In the genomic region with DNA sequence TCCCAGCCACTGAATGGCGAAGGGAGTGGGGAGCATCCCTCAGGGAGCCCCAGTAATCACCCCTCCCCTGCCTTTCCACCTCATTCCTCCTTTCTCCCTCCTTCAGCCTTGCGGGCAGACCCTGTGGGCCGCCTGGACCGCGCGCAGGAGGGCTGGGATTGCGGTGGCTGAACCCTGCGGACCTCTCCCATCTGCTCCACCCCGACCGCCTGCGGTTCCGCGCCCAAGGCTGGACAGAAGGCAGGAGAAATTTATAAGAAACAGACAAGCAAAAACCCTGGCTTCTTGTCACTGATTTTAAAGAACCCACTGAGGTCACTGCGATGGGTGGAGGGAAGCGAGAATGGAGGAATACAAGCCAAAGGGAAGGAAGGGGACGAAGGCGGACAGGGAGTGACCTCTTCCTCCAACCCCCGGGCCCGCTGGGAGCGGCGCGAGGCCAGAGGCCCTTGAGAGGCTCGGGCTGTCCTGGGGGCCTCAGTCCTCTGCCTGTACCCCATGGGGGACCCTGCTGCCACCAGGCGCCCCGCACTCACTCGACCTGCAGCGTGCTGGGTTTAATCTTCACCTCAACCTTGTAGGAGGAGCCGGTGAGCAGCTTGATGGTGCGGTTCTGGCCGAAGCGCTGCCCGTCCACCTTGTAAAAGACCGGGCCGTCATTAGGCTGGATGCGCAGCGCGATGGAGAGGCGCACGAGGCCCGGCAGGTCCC, we compare ENCODE assay signal across 1 cellular context.
TF ChIP-seq lines count a peak whose summit lies in the region.

No MANE protein-coding gene starts in this region.

TF ChIP-seq in endothelial cell of umbilical vein, 7 proteins besides CTCF, POLR2A, EP300 and RAD21:
- no peak for TF ChIP-seq FOS (IDR thresholded peaks at IDR 0.05; ENCODE audit: borderline replicate concordance, insufficient read depth, low read length)
- TF ChIP-seq EZH2 (IDR thresholded peaks at IDR 0.05; ENCODE audit: borderline replicate concordance, low read depth, low read length, severe bottlenecking), result no peak
- no peak for TF ChIP-seq POLR2AphosphoS5 (IDR thresholded peaks at IDR 0.05; ENCODE audit: insufficient read depth, low read depth, low read length)
- no peak for TF ChIP-seq JUN (IDR thresholded peaks at IDR 0.05; ENCODE audit: borderline replicate concordance, insufficient read depth, insufficient read length, low read depth)
- TF ChIP-seq GATA2 (IDR thresholded peaks at IDR 0.05; ENCODE audit: insufficient read depth, insufficient read length, low read depth, low read length), result no peak
- TF ChIP-seq, protein P1, sequence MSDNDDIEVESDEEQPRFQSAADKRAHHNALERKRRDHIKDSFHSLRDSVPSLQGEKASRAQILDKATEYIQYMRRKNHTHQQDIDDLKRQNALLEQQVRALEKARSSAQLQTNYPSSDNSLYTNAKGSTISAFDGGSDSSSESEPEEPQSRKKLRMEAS (IDR thresholded peaks at IDR 0.05; ENCODE audit: insufficient read depth, insufficient read length), result no peak
- no peak for TF ChIP-seq MYC (IDR thresholded peaks at IDR 0.05; ENCODE audit: low read depth, low read length)
